ENCODE assay signal across 25 cellular contexts in genomic region chr5:113989278-113989912, GRCh38.
DNase-seq lines count a peak whose midpoint lies in the region; ATAC-seq and TF ChIP-seq lines count a peak whose summit lies in the region.
"Had no signal": no experiment of that assay in that cellular context is flagged by ENCODE, and none has a peak within 500 bp of the region (broad histone marks: within the 10 kb centered on the region; RNA-seq: fewer than 3 reads in every experiment).

No MANE protein-coding gene starts in this region.

- H3K79me2 ChIP-seq in smooth muscle cell (ENCODE audit: low read depth), result no peaks in the 10 kb centered on the region

- no peak for ATAC-seq in GM21447 (IDR thresholded peaks at IDR 0.05; ENCODE audit: unreplicated experiment)
- ATAC-seq: activated CD8-positive, alpha-beta T cell treated with anti-CD3 and anti-CD28 coated beads, Interleukin-2, amount 10 ng/mL, durations not matched to agents 7 days and 5 days; foreskin keratinocyte; left colon; stimulated activated naive CD8-positive, alpha-beta T cell treated with anti-CD3 and anti-CD28 coated beads, Interleukin-15, amount 100 ng/mL, for 72 hours had no signal

- no peaks in the 10 kb centered on the region for H3K27me3 ChIP-seq in smooth muscle cell (ENCODE audit: low read depth)
- H3K27me3 ChIP-seq: foreskin keratinocyte, sigmoid colon, thyroid gland had no signal

- H4K20me1 ChIP-seq in smooth muscle cell (ENCODE audit: low read depth), result no peaks in the 10 kb centered on the region

- no peak overlapping the region for H2AFZ ChIP-seq in smooth muscle cell (ENCODE audit: low read depth)

- no peaks in the 10 kb centered on the region for H3K36me3 ChIP-seq in smooth muscle cell (ENCODE audit: low read depth)
- H3K36me3 ChIP-seq: sigmoid colon, thyroid gland had no signal

- TF ChIP-seq CTCF in smooth muscle cell (IDR thresholded peaks at IDR 0.05; ENCODE audit: borderline replicate concordance, insufficient read depth, poor library complexity, severe bottlenecking) (no peak), GM20000 (IDR thresholded peaks at IDR 0.05; ENCODE audit: extremely low read depth, missing control alignments) (no peak)

- peak overlapping the region; percentile 30 for H3K4me2 ChIP-seq in smooth muscle cell

- no peaks in the 10 kb centered on the region for H3F3A ChIP-seq in smooth muscle cell (ENCODE audit: low read depth)

- H3K9ac ChIP-seq in smooth muscle cell (ENCODE audit: low read depth), result no peak overlapping the region

- no peaks in the 10 kb centered on the region for H3K9me3 ChIP-seq in smooth muscle cell (replicated peaks; ENCODE audit: low read depth)
- H3K9me3 ChIP-seq: sigmoid colon, thyroid gland had no signal

- H3K4me3 ChIP-seq in smooth muscle cell, result no peak overlapping the region
- H3K4me3 ChIP-seq: sigmoid colon, thyroid gland had no signal

- no peaks in the 10 kb centered on the region for H3K4me1 ChIP-seq in smooth muscle cell (ENCODE audit: low read depth)
- H3K4me1 ChIP-seq: foreskin keratinocyte, sigmoid colon, thyroid gland had no signal

- WGBS in smooth muscle cell (ENCODE audit: low lambda C conversion rate), result 91% methylated on average over 6 of the region's 6 CpGs

- DNase-seq in NCI-H2081 (lab: John Stamatoyannopoulos, UW) (peak; percentile 21 to 33), NCI-H2081 treated with DMSO at 0.1 percent for 48 hours (lab: John Stamatoyannopoulos, UW) (no peak), LoVo (ENCODE audit: low spot score) (peak; percentile 16), RPMI8226 (peak; percentile 6), smooth muscle cell (lab: John Stamatoyannopoulos, UW; ENCODE audit: unreplicated experiment) (no peak), GM20000 (ENCODE audit: low spot score) (no peak), midbrain (lab: John Stamatoyannopoulos, UW) (no peak)
- DNase-seq: 8988T; activated CD4-positive, alpha-beta T cell treated with anti-CD3 and anti-CD28 coated beads for 1 hour; activated CD8-positive, alpha-beta T cell treated with anti-CD3 and anti-CD28 coated beads, Interleukin-2, amount 10 ng/mL, durations not matched to agents 7 days and 5 days; activated gamma-delta T cell; activated T-cell treated with anti-CD3 and anti-CD28 coated beads for 4 hours; CD8-positive, alpha-beta memory T cell; effector CD4-positive, alpha-beta T cell; foreskin keratinocyte; Kasumi-1; left colon; NCI-H1092 treated with DMSO at 0.1 percent for 48 hours; NCI-H526; Right ventricle myocardium superior; sigmoid colon; stimulated activated CD4-positive, alpha-beta T cell treated with anti-CD3 and anti-CD28 coated beads, Interleukin-15, amount 100 ng/mL, for 24 hours; stimulated activated naive CD8-positive, alpha-beta T cell treated with anti-CD3 and anti-CD28 coated beads, Interleukin-15, amount 100 ng/mL, for 72 hours; thyroid gland had no signal

- H3K27ac ChIP-seq in smooth muscle cell (ENCODE audit: low read depth), result no peak overlapping the region
- H3K27ac ChIP-seq: foreskin keratinocyte, sigmoid colon, thyroid gland had no signal

Comparison
In these comparisons a context has a peak if more than half of its experiments do, and no peak if none do; other contexts are left out.
1. DNase-seq: peak in NCI-H2081 (2 of 2), LoVo (single experiment) and RPMI8226 (single experiment); none in NCI-H2081 treated with DMSO at 0.1 percent for 48 hours (single experiment), smooth muscle cell (single experiment), GM20000 (single experiment) and midbrain (single experiment).